ENCODE assay signal across 1 cellular context in the genomic region with DNA sequence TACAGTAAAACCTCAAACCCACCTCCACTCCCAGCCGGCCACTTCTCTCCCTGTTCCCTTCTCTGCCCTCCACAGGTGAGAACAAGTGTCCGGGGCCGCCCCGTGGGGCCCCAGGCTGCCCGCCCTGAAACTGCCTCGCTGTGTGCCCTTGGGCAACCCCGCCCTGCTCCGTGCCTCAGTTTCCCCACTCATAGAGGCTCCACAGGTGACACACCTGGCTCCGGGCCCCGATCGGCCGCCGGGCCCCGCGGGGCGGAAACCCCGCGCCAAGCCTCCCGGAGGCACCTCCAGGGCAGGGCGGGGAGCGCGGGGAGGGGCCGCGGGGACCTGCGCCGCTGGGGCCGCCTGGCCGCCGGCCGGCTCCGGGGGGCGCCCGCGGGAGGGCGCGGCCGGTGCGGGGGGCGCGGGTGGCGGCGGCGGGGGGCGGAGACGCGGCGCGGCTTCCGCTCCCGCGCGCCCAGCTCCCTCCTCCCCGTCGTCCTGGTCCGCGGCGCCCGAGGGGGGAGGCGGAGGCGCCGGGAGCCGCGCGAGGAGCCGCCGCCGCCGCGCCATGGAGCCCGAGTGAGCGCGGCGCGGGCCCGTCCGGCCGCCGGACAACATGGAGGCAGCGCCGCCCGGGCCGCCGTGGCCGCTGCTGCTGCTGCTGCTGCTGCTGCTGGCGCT.
TF ChIP-seq lines count a peak whose summit lies in the region.

TSS of gene LRP5 (plus strand) at position 475 of the 663 bp plus-strand sequence. CDS start at position 599, 124 bp downstream.

TF ChIP-seq in GM23338, 12 proteins besides CTCF, POLR2A, EP300 and RAD21 (continued from another document):
- no peak for TF ChIP-seq ETS1 (IDR thresholded peaks at IDR 0.05)
TF ChIP-seq in GM23338: peak in this region for 0.
